In the genomic region with DNA sequence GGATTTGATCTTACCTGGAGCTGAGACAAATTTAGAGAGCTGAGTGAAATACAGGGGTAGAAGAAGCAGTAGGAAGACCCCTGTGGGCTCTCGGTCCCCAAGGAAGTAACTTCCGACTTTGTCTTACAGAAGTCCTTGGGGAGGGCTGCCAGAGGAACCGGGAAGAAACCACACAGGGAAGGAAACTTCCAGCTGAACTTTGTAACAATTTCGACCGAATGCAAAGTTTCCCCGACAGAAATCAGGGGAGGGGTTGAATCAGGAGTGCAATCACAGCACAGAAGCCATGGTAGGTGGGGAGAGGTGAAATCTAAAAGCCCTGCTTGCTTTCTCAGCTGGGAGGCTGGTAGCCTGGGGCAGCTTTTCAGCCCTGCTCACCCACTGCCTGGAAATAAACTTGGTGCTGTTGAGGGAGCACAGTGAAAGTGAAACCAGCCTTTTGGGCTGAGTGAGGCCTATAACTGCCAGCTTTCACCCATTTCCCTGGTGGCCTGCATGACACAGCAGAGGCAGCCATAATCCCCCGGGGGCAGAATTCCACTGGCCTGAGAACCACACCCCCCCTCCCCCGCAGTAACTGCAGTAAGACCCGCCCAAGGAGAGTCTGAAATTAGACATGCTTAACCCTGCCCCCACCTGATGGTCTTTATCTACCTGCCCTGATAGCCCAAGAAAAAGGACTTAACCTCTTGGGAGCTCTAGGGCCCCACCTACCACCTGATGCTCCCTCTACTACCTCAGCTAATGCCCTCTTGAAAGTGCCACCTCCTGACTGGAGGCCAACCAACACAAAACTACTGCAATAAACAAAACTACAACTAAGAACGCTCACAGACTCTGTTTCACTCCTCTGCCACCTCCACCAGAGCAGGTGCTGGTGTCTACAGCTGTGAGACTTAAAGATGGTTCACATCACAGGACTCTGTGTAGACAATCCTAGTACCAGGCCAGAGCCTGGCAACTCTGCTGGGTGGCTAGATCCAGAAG, we compare ENCODE assay signal across 7 cellular contexts.
DNase-seq lines count a peak whose midpoint lies in the region; ATAC-seq and TF ChIP-seq lines count a peak whose summit lies in the region.

No MANE protein-coding gene starts in this region.

- TF ChIP-seq POLR2A in transverse colon (IDR thresholded peaks at IDR 0.05) = peak; percentile 28

- peak overlapping the region; percentile 73 to 85 (median 76) for H3K27ac ChIP-seq in transverse colon

- 40 to 45% methylated on average over 5 to 10 of the region's 10 CpGs for WGBS in transverse colon (ENCODE audit: low coverage in 1 of 2), 2 donors

- H3K36me3 Mint-ChIP-seq in activated CD8-positive, alpha-beta T cell treated with anti-CD3 and anti-CD28 coated beads for 36 hours (ENCODE audit: low read depth) = no peaks in the 10 kb centered on the region

- POLR2A ChIA-PET in activated CD8-positive, alpha-beta T cell treated with anti-CD3 and anti-CD28 coated beads for 36 hours (lab: Charles Lee) = no interaction called here

- TF ChIP-seq EP300 in transverse colon (IDR thresholded peaks at IDR 0.05; ENCODE audit: low read depth) = no peak

- no peaks in the 10 kb centered on the region for H3K27me3 Mint-ChIP-seq in activated CD8-positive, alpha-beta T cell treated with anti-CD3 and anti-CD28 coated beads for 36 hours

- peak; percentile 22 for DNase-seq in SK-MEL-5 (ENCODE audit: low read depth, low spot score)
- peak; percentile 62 for DNase-seq in transverse colon
- no peak for DNase-seq in medulla oblongata (ENCODE audit: extremely low spot score)
- no peak for DNase-seq in activated CD8-positive, alpha-beta T cell treated with anti-CD3 and anti-CD28 coated beads for 36 hours
- DNase-seq in cerebellar nuclear complex (lab: John Stamatoyannopoulos, UW) = no peak

- no peak overlapping the region for H3K27ac Mint-ChIP-seq in activated CD8-positive, alpha-beta T cell treated with anti-CD3 and anti-CD28 coated beads for 36 hours

- in situ Hi-C loops in SK-MEL-5 (cut with HindIII; ENCODE audit: low pct_unique_long_range_greater_than_20kb, low sequenced_read_pairs) = no loop called here
- in situ Hi-C loops in transverse colon (cut with MboI; ENCODE audit: low pct_ligation_motif_present in 1 of 4, low pct_unique_long_range_greater_than_20kb in 1 of 4, low sequenced_read_pairs in 3 of 4) = no loop called here

- no peaks in the 10 kb centered on the region for H3K36me3 ChIP-seq in transverse colon

- ATAC-seq in GM19324 (IDR thresholded peaks at IDR 0.05; ENCODE audit: low FRiP score, unreplicated experiment) (peak; percentile 93), HG03095 (IDR thresholded peaks at IDR 0.05; ENCODE audit: unreplicated experiment) (peak; percentile 91)
- no peak for ATAC-seq in activated CD8-positive, alpha-beta T cell treated with anti-CD3 and anti-CD28 coated beads for 36 hours

- H3K4me1 ChIP-seq in transverse colon = peaks cover 0 to 16% (median 8%) of the 10 kb centered on the region in 4 donors

- H3K9me3 Mint-ChIP-seq in activated CD8-positive, alpha-beta T cell treated with anti-CD3 and anti-CD28 coated beads for 36 hours = peaks cover 6% of the 10 kb centered on the region

- intact Hi-C loops in transverse colon (cut with DNase I; ENCODE audit: low total_unique reads) = no loop called here
- intact Hi-C loops in activated CD8-positive, alpha-beta T cell treated with anti-CD3 and anti-CD28 coated beads for 36 hours (cut with micrococcal nuclease) = no loop called here

- no peaks in the 10 kb centered on the region for H3K27me3 ChIP-seq in transverse colon

- H3K4me3 ChIP-seq in transverse colon = peak overlapping the region in 2 of 4 donors; percentile 10 to 48

- H3K4me3 Mint-ChIP-seq in activated CD8-positive, alpha-beta T cell treated with anti-CD3 and anti-CD28 coated beads for 36 hours = no peak overlapping the region

- H3K9me3 ChIP-seq in transverse colon = no peaks in the 10 kb centered on the region

- CTCF ChIA-PET in activated CD8-positive, alpha-beta T cell treated with anti-CD3 and anti-CD28 coated beads for 36 hours (lab: Charles Lee) = no interaction called here

- TF ChIP-seq CTCF in transverse colon (IDR thresholded peaks at IDR 0.05) = peak in 1 of 5 experiments; percentile 17
- TF ChIP-seq CTCF in activated CD8-positive, alpha-beta T cell treated with anti-CD3 and anti-CD28 coated beads for 36 hours (IDR thresholded peaks at IDR 0.05) = no peak

- H3K4me1 Mint-ChIP-seq in activated CD8-positive, alpha-beta T cell treated with anti-CD3 and anti-CD28 coated beads for 36 hours (ENCODE audit: low read depth) = no peaks in the 10 kb centered on the region

Comparison
In these comparisons a context has a peak if more than half of its experiments do, and no peak if none do; other contexts are left out.
1. DNase-seq: peak in SK-MEL-5 (single experiment) and transverse colon (single experiment); none in medulla oblongata (single experiment), activated CD8-positive, alpha-beta T cell treated with anti-CD3 and anti-CD28 coated beads for 36 hours (single experiment) and cerebellar nuclear complex (0 of 2).